Comparison of ENCODE assay signal across 8 cellular contexts in the genomic region with DNA sequence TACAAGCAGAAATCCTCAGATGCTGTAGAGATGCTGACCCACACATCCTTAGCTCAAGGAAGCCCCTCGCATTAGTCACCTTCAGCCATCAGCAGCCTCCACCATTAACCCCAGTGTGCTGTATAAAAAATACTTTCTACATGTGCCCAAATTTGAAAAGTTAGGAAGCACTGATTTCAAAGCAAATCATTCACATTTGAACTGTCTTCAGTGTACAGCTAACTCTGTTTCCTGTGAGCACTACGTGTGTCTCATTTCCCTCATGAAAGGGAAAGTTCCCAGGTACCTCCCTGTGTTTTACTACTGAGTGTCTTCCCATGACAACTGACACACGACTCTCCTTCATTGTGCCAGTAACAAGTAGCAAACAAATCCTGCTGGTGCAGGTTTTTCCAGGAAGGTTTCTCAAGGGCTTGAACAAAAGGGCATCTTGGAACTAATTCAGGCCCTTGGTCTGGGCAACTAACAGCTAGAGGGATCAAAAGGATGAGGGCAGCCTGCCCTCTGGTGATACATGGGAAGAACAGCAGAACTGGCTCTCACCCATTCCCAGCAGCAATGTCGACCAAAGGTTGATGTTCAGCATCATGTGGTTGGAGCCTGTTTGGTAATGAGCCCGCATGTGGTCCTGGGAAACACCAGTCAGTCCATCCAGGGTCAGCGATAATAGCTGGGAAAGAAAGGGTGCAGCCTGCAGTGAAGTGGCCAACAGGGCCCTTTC. TPM values are rescaled to one million over a fixed set of nuclear protein-coding genes. Genes with fewer than 3 reads are reported as not detected.
DNase-seq lines count a peak whose midpoint lies in the region; ATAC-seq and TF ChIP-seq lines count a peak whose summit lies in the region.

No MANE protein-coding gene starts in this region.

- H3K27ac Mint-ChIP-seq in GM23338 (no peak overlapping the region), T-helper 17 cell (no peak overlapping the region)

- H3K9me3 ChIP-seq in BLaER1 (no peaks in the 10 kb centered on the region), RWPE2 (ENCODE audit: severe bottlenecking) (no peaks in the 10 kb centered on the region), thoracic aorta (no peaks in the 10 kb centered on the region), T-helper 17 cell (ENCODE audit: control insufficient read depth, low read length, poor library complexity, severe bottlenecking) (no peaks in the 10 kb centered on the region)

- H3K4me1 Mint-ChIP-seq in GM23338 (peaks cover 14% of the 10 kb centered on the region), T-helper 17 cell (peaks cover 35% of the 10 kb centered on the region)

- TF ChIP-seq CTCF in GM23338 (conservative IDR thresholded peaks at IDR 0.05; ENCODE audit: low read depth in 2 of 2) (peak; percentile 40 to 65), RWPE2 (IDR thresholded peaks at IDR 0.05; ENCODE audit: poor library complexity, severe bottlenecking) (peak; percentile 47), fibroblast of the aortic adventitia (IDR thresholded peaks at IDR 0.05; ENCODE audit: insufficient read depth, low read length) (peak; percentile 32), thoracic aorta (IDR thresholded peaks at IDR 0.05) (peak; percentile 36)

- no peaks in the 10 kb centered on the region for H3K9me3 Mint-ChIP-seq in GM23338

- no peak overlapping the region for H2AFZ ChIP-seq in GM23338

- H3K4me1 ChIP-seq in BLaER1 (peaks cover 68% of the 10 kb centered on the region), GM23338 (ENCODE audit: insufficient read depth) (peaks cover 3% of the 10 kb centered on the region; the same call in 1 of the 2 replicates), RWPE2 (ENCODE audit: insufficient read depth, poor library complexity, severe bottlenecking) (peaks cover 8% of the 10 kb centered on the region), thoracic aorta (ENCODE audit: control insufficient read depth in 1 of 2, low read depth in 2 of 2) (peaks cover 14 to 19% of the 10 kb centered on the region in 2 donors)

- DNase-seq in GM23338 (ENCODE audit: low spot score) (peak; percentile 66), RWPE2 (ENCODE audit: low spot score) (no peak), fibroblast of the aortic adventitia (ENCODE audit: low read depth) (peak; percentile 52), thoracic aorta (ENCODE audit: low spot score) (no peak), T-helper 17 cell (no peak), NOMO-1 treated with dmso at 0.1 percent for 144 hours (lab: John Stamatoyannopoulos, UW; ENCODE audit: unreplicated experiment) (no peak)

- H3K4me3 ChIP-seq in BLaER1 (no peak overlapping the region), GM23338 (no peak overlapping the region), RWPE2 (ENCODE audit: severe bottlenecking) (no peak overlapping the region), fibroblast of the aortic adventitia (ENCODE audit: low read depth, low read length) (no peak overlapping the region), thoracic aorta (no peak overlapping the region)

- H3K4me3 Mint-ChIP-seq in GM23338, result no peak overlapping the region
- H3K4me3 Mint-ChIP-seq in T-helper 17 cell, result no peak overlapping the region

- H3K36me3 Mint-ChIP-seq in GM23338 (ENCODE audit: low read depth) (peaks cover 56% of the 10 kb centered on the region), T-helper 17 cell (ENCODE audit: low read depth) (peaks cover 10% of the 10 kb centered on the region)

- H3K27me3 Mint-ChIP-seq in GM23338 (ENCODE audit: insufficient read depth, low read depth, poor library complexity) (peaks cover 8% of the 10 kb centered on the region), T-helper 17 cell (no peaks in the 10 kb centered on the region)

- H3K4me2 ChIP-seq in BLaER1 (peak overlapping the region; percentile 10; the same call in 1 of the 2 replicates), GM23338 (no peak overlapping the region)

- H3K27me3 ChIP-seq in BLaER1 (no peaks in the 10 kb centered on the region), GM23338 (ENCODE audit: insufficient read depth) (no peaks in the 10 kb centered on the region), RWPE2 (ENCODE audit: insufficient read depth, poor library complexity, severe bottlenecking) (no peaks in the 10 kb centered on the region), thoracic aorta (replicated peaks; ENCODE audit: insufficient read depth) (no peaks in the 10 kb centered on the region)

- peaks cover 13% of the 10 kb centered on the region for H3K79me2 ChIP-seq in GM23338 (replicated peaks; ENCODE audit: insufficient read depth)

- H3K9me2 ChIP-seq in GM23338 (ENCODE audit: insufficient read depth), result no peaks in the 10 kb centered on the region

- ATAC-seq in GM23338 (peak; percentile 5; the same call in 1 of the 3 replicates), RWPE2 (ENCODE audit: low read depth) (no peak), thoracic aorta (ENCODE audit: insufficient number of reproducible peaks, low FRiP score, low read depth) (no peak), T-helper 17 cell (no peak), GM21717 (IDR thresholded peaks at IDR 0.05; ENCODE audit: unreplicated experiment) (no peak)

- H3F3A ChIP-seq in GM23338 (replicated peaks; ENCODE audit: low read depth), result peaks cover 3% of the 10 kb centered on the region; the same call in 1 of the 2 replicates

- H3K36me3 ChIP-seq in BLaER1 (peaks cover 59% of the 10 kb centered on the region), GM23338 (ENCODE audit: insufficient read depth) (peaks cover 28% of the 10 kb centered on the region), RWPE2 (ENCODE audit: low read depth) (peaks cover 65% of the 10 kb centered on the region), thoracic aorta (peaks cover 39% of the 10 kb centered on the region)

- no peaks in the 10 kb centered on the region for H4K20me1 ChIP-seq in BLaER1
- no peaks in the 10 kb centered on the region for H4K20me1 ChIP-seq in GM23338 (replicated peaks; ENCODE audit: insufficient read depth)

- H3K9ac ChIP-seq in BLaER1, result no peak overlapping the region

- no peak overlapping the region for H3K27ac ChIP-seq in BLaER1
- no peak overlapping the region for H3K27ac ChIP-seq in GM23338 (ENCODE audit: low read depth)
- H3K27ac ChIP-seq in RWPE2 (ENCODE audit: poor library complexity, severe bottlenecking), result no peak overlapping the region
- no peak overlapping the region for H3K27ac ChIP-seq in thoracic aorta

TF ChIP-seq in GM23338, 12 proteins besides CTCF, POLR2A, EP300 and RAD21 (continues in another document):
- TF ChIP-seq EZH2phosphoT487 (IDR thresholded peaks at IDR 0.05; ENCODE audit: unreplicated experiment), result no peak
- no peak for TF ChIP-seq ZNF114 (CRISPR knock-in tag; IDR thresholded peaks at IDR 0.05)

RNA-seq across cellular contexts. Expression of a gene that starts 4.0 kb away (rescaled TPM):
- total RNA-seq in GM23338 (2014; rRNA removed; shearing (Covaris generic)), result 56.7 and 59.7 TPM in 2 replicates
- polyA plus RNA-seq in GM23338 (2016; fragmentation: Nextera tagmentation; extraction: Ambion mirVana), result 54.8 and 58.9 TPM in 2 replicates
- total RNA-seq in fibroblast of the aortic adventitia (ENCODE audit: low replicate concordance), result 24.5 and 59.7 TPM in 2 replicates
- 10 to 100 TPM; 30.9 to 86.6 TPM for total RNA-seq in thoracic aorta
- 10 to 100 TPM; 63.8 to 66.8 TPM for total RNA-seq in T-helper 17 cell

RNA-seq across cellular contexts. Expression of a gene that starts 25.8 kb away (rescaled TPM):
- 13.9 and 29.4 TPM in 2 replicates for total RNA-seq in GM23338 (2014; rRNA removed; shearing (Covaris generic))
- polyA plus RNA-seq in GM23338 (2016; fragmentation: Nextera tagmentation; extraction: Ambion mirVana), result 17.9 and 18.6 TPM in 2 replicates
- total RNA-seq in fibroblast of the aortic adventitia (ENCODE audit: low replicate concordance), result 46.1 and 85.4 TPM in 2 replicates
- total RNA-seq in thoracic aorta, result 100 to 1,000 TPM in 1 of 2 donors, 10 to 100 TPM in 1; 97.7 to 123 TPM
- total RNA-seq in T-helper 17 cell, result 10 to 100 TPM; 46.8 to 52.7 TPM

Comparison
In these comparisons a context has a peak if more than half of its experiments do, and no peak if none do; other contexts are left out.
1. DNase-seq: peak in GM23338 (single experiment) and fibroblast of the aortic adventitia (single experiment); none in RWPE2 (single experiment), thoracic aorta (single experiment), T-helper 17 cell (0 of 3) and NOMO-1 treated with dmso at 0.1 percent for 144 hours (single experiment).
2. Peak in every context shown above with its lines, with median percentiles within 50 percentile points of each other: CTCF ChIP-seq.